9 cellular contexts compared by ENCODE assay signal in genomic region chr19:46115396-46116109, GRCh38. TPM values are rescaled to one million over a fixed set of nuclear protein-coding genes. Genes with fewer than 3 reads are reported as not detected.
DNase-seq lines count a peak whose midpoint lies in the region; ATAC-seq and TF ChIP-seq lines count a peak whose summit lies in the region.
"Had no signal": no experiment of that assay in that cellular context is flagged by ENCODE, and none has a peak within 500 bp of the region (broad histone marks: within the 10 kb centered on the region; RNA-seq: fewer than 3 reads in every experiment).

No MANE protein-coding gene starts in this region.

- H3K27ac ChIP-seq in Panc1 (ENCODE audit: low read length) (no peak overlapping the region), esophagus (ENCODE audit: low read depth in 2 of 2, low read length in 1 of 2) (peak overlapping the region; percentile 54 to 73)

- H3K4me1 ChIP-seq in Panc1 (ENCODE audit: control insufficient read depth, insufficient read depth, low read length): no peaks in the 10 kb centered on the region; the same call in 1 of the 2 replicates
- peaks cover 0 to 3% of the 10 kb centered on the region in 2 donors for H3K4me1 ChIP-seq in esophagus (ENCODE audit: control insufficient read depth in 2 of 2, insufficient read depth in 2 of 2, low read length in 1 of 2)

- WGBS in esophagus, 2 donors: 40 to 52% methylated on average over 9 of the region's 9 CpGs

- in situ Hi-C loops in Panc1 (cut with HindIII; ENCODE audit: low pct_unique_long_range_greater_than_20kb, low sequenced_read_pairs): no loop called here

- intact Hi-C loops in Panc1 (cut with micrococcal nuclease; ENCODE audit: unreplicated experiment): no loop called here
- intact Hi-C loops in posterior cingulate gyrus (cut with DNase I): no loop called here

- ATAC-seq in Panc1: peak; percentile 78; the same call in 1 of the 2 replicates

- H3K36me3 ChIP-seq in Panc1 (ENCODE audit: control insufficient read depth, insufficient read depth, low read length) (no peaks in the 10 kb centered on the region), esophagus (ENCODE audit: control insufficient read depth in 2 of 2, insufficient read depth in 2 of 2, low read length in 1 of 2) (no peaks in the 10 kb centered on the region)

- no peak for TF ChIP-seq CTCF in Panc1 (IDR thresholded peaks at IDR 0.05)

- H3K27me3 ChIP-seq in Panc1 (ENCODE audit: control insufficient read depth, insufficient read depth, low read length) (peaks cover 2% of the 10 kb centered on the region), esophagus (ENCODE audit: control insufficient read depth in 1 of 2, insufficient read depth in 2 of 2, low read length in 2 of 2) (no peaks in the 10 kb centered on the region)

- POLR2A ChIA-PET in Panc1 (lab: Charles Lee): interaction anchor here (0.6 kb wide), 1 partner anchor 706 kb away, joined by 3 read pairs; no protein-coding TSS in a partner anchor

- H3K4me3 ChIP-seq in Panc1 (ENCODE audit: low read depth in 2 of 2, low read length in 2 of 2) (no peak overlapping the region), esophagus (ENCODE audit: low read depth in 1 of 2, low read length in 2 of 2) (no peak overlapping the region)

- CTCF ChIA-PET in Panc1 (lab: Charles Lee): interaction anchor here (1.0 kb wide), 1 partner anchor 37 kb away, joined by 3 read pairs; no protein-coding TSS in a partner anchor

- no peaks in the 10 kb centered on the region for H3K9me3 ChIP-seq in Panc1 (ENCODE audit: control insufficient read depth, insufficient read depth, low read depth, low read length)
- H3K9me3 ChIP-seq in esophagus (ENCODE audit: control insufficient read depth in 2 of 2, insufficient read depth in 1 of 2, low read depth in 1 of 2, low read length in 1 of 2): peaks cover 2 to 4% of the 10 kb centered on the region in 2 donors

- no TSS peak for BruUV-seq in Panc1 (replicated peaks; lab: Mats Ljungman, UMichigan)

- DNase-seq in activated CD4-positive, alpha-beta T cell treated with anti-CD3 and anti-CD28 coated beads for 24 hours (ENCODE audit: low read depth in 2 of 2): peak; percentile 31 to 41
- no peak for DNase-seq in activated CD4-positive, alpha-beta T cell treated with anti-CD3 and anti-CD28 coated beads, Interleukin-2, amount 50 U/mL, for 4 hours
- DNase-seq in Panc1 (ENCODE audit: low read depth, low spot score) (no peak), posterior cingulate gyrus (no peak), NCI-H2227 treated with DMSO at 0.1 percent for 48 hours (lab: John Stamatoyannopoulos, UW) (no peak), middle frontal gyrus (ENCODE audit: extremely low spot score, low spot score) (no peak)
- peak; percentile 24 for DNase-seq in stimulated activated CD8-positive, alpha-beta memory T cell treated with anti-CD3 and anti-CD28 coated beads, Interleukin-12 subunit alpha, Interleukin-12 subunit beta, amount 100 ng/mL, for 24 hours (ENCODE audit: extremely low read depth)

RNA-seq across cellular contexts. Expression of gene IGFL3, which starts 8.9 kb away (rescaled TPM):
- total RNA-seq in Panc1 (2021; ENCODE audit: unreplicated experiment): not detected
- polyA plus RNA-seq in Panc1 (2012; ENCODE audit: insufficient read length): not detected
- polyA plus RNA-seq in esophagus: not detected
- total RNA-seq: CD4-positive, CD25-positive, alpha-beta regulatory T cell had no signal
- polyA plus RNA-seq: CD4-positive, CD25-positive, alpha-beta regulatory T cell had no signal

RNA-seq across cellular contexts. Expression of gene IGFL2, which starts 32.5 kb away (rescaled TPM):
- not detected for total RNA-seq in Panc1 (2021; ENCODE audit: unreplicated experiment)
- not detected for polyA plus RNA-seq in Panc1 (2012; ENCODE audit: insufficient read length)
- 1 to 10 TPM in 1 of 2 donors, under 1 TPM in 1; 0.12 to 5.4 TPM for polyA plus RNA-seq in esophagus
- total RNA-seq: CD4-positive, CD25-positive, alpha-beta regulatory T cell had no signal

Comparison
In these comparisons a context has a peak if more than half of its experiments do, and no peak if none do; other contexts are left out.
1. DNase-seq: peak in activated CD4-positive, alpha-beta T cell treated with anti-CD3 and anti-CD28 coated beads for 24 hours (2 of 2) and stimulated activated CD8-positive, alpha-beta memory T cell treated with anti-CD3 and anti-CD28 coated beads, Interleukin-12 subunit alpha, Interleukin-12 subunit beta, amount 100 ng/mL, for 24 hours (single experiment); none in activated CD4-positive, alpha-beta T cell treated with anti-CD3 and anti-CD28 coated beads, Interleukin-2, amount 50 U/mL, for 4 hours (0 of 2), Panc1 (single experiment), posterior cingulate gyrus (0 of 10), NCI-H2227 treated with DMSO at 0.1 percent for 48 hours (single experiment) and middle frontal gyrus (single experiment).